In genomic region chr12:93913845-93914244, GRCh38 we compare ENCODE assay signal across 12 cellular contexts.
A peak's percentile ranks its signal among the peaks of the same experiment; 100 is the strongest.
DNase-seq lines count a peak whose midpoint lies in the region; ATAC-seq and TF ChIP-seq lines count a peak whose summit lies in the region.
"Had no signal": no experiment of that assay in that cellular context is flagged by ENCODE, and none has a peak within 500 bp of the region (broad histone marks: within the 10 kb centered on the region; RNA-seq: fewer than 3 reads in every experiment).

No MANE protein-coding gene starts in this region.

- H2AFZ ChIP-seq in GM23248 (no peak overlapping the region), fibroblast of lung (ENCODE audit: low read length) (no peak overlapping the region)
- H2AFZ ChIP-seq: parathyroid adenoma had no signal

- H3K27ac ChIP-seq in GM23248: peak overlapping the region; percentile 62
- H3K27ac ChIP-seq in fibroblast of lung (ENCODE audit: insufficient read depth, low read length): no peak overlapping the region
- H3K27ac ChIP-seq in heart left ventricle: no peak overlapping the region
- H3K27ac ChIP-seq: esophagus muscularis mucosa, parathyroid adenoma had no signal

- peaks cover 72% of the 10 kb centered on the region for H3K4me1 ChIP-seq in GM23248 (ENCODE audit: insufficient read depth)
- H3K4me1 ChIP-seq in fibroblast of lung (ENCODE audit: control insufficient read depth, extremely low read depth, insufficient read depth, low read length): peaks cover 13% of the 10 kb centered on the region
- H3K4me1 ChIP-seq in heart left ventricle: peaks cover 0 to 17% (median 0%) of the 10 kb centered on the region in 12 donors
- H3K4me1 ChIP-seq: parathyroid adenoma had no signal

- H3K9ac ChIP-seq in GM23248: no peak overlapping the region
- no peak overlapping the region for H3K9ac ChIP-seq in fibroblast of lung (ENCODE audit: insufficient read depth, low read length)
- H3K9ac ChIP-seq: parathyroid adenoma had no signal

- H3K4me2 ChIP-seq in GM23248 (ENCODE audit: unreplicated experiment) (peak overlapping the region; percentile 17), fibroblast of lung (ENCODE audit: extremely low read depth, insufficient read depth, low read length) (no peak overlapping the region)

- DNase-seq in GM23248 (peak; percentile 79), fibroblast of lung (ENCODE audit: low read depth in 2 of 2) (peak; percentile 43 to 91), stromal cell of bone marrow (ENCODE audit: low read depth) (peak; percentile 70), head of caudate nucleus (no peak), heart left ventricle (no peak)
- DNase-seq: activated CD4-positive, CD25-positive, alpha-beta regulatory T cell treated with anti-CD3 and anti-CD28 coated beads, Interleukin-2, amount 50 U/mL, for 72 hours; SIG-M5; stimulated activated CD4-positive, alpha-beta T cell treated with anti-CD3 and anti-CD28 coated beads, Interleukin-4, amount 100 ng/mL, for 4 hours had no signal

- no peak for TF ChIP-seq POLR2A in heart left ventricle (IDR thresholded peaks at IDR 0.05)

- H3K9me3 ChIP-seq in GM23248 (ENCODE audit: low read depth) (no peaks in the 10 kb centered on the region), fibroblast of lung (ENCODE audit: control insufficient read depth, insufficient read depth, low read depth, low read length) (no peaks in the 10 kb centered on the region), heart left ventricle (no peaks in the 10 kb centered on the region)
- H3K9me3 ChIP-seq: esophagus muscularis mucosa had no signal

- ATAC-seq in SK-N-SH treated with all-trans-retinoic acid at 6 μM for 48 hours (peak; percentile 72), GM21528 (IDR thresholded peaks at IDR 0.05; ENCODE audit: low FRiP score, unreplicated experiment) (no peak), heart left ventricle (no peak)

- H3K4me3 ChIP-seq in GM23248: no peak overlapping the region
- no peak overlapping the region for H3K4me3 ChIP-seq in fibroblast of lung (replicated peaks in 1 of 4; ENCODE audit: control extremely low read depth in 1 of 4, insufficient read depth in 1 of 4, low read depth in 3 of 4, low read length in 4 of 4)
- H3K4me3 ChIP-seq in heart left ventricle: no peak overlapping the region
- H3K4me3 ChIP-seq: esophagus muscularis mucosa had no signal

- H3K79me2 ChIP-seq in GM23248 (ENCODE audit: insufficient read depth) (no peaks in the 10 kb centered on the region), fibroblast of lung (ENCODE audit: control insufficient read depth, insufficient read depth, low read length) (no peaks in the 10 kb centered on the region)
- H3K79me2 ChIP-seq: parathyroid adenoma had no signal

- in situ Hi-C loops in GM23248 (cut with MboI): no loop called here

- no peaks in the 10 kb centered on the region for H4K20me1 ChIP-seq in GM23248 (ENCODE audit: insufficient read depth)
- H4K20me1 ChIP-seq in fibroblast of lung (ENCODE audit: control insufficient read depth, extremely low read depth, insufficient read depth, low read length): no peaks in the 10 kb centered on the region

- peaks cover 53% of the 10 kb centered on the region for H3F3A ChIP-seq in GM23248 (ENCODE audit: insufficient read depth)

- H3K36me3 ChIP-seq in GM23248 (ENCODE audit: low read depth) (no peaks in the 10 kb centered on the region), fibroblast of lung (ENCODE audit: control insufficient read depth, insufficient read depth, low read length) (no peaks in the 10 kb centered on the region), heart left ventricle (no peaks in the 10 kb centered on the region)
- H3K36me3 ChIP-seq: esophagus muscularis mucosa had no signal

- H3K27me3 ChIP-seq in GM23248 (replicated peaks; ENCODE audit: insufficient read depth) (no peaks in the 10 kb centered on the region), fibroblast of lung (ENCODE audit: control insufficient read depth, insufficient read depth, low read length) (no peaks in the 10 kb centered on the region), heart left ventricle (no peaks in the 10 kb centered on the region)
- H3K27me3 ChIP-seq: esophagus muscularis mucosa had no signal

- TF ChIP-seq CTCF in fibroblast of lung (conservative IDR thresholded peaks at IDR 0.05 in 1 of 2, IDR thresholded peaks at IDR 0.05 in 1 of 2; ENCODE audit: low read depth in 1 of 2, low read length in 2 of 2): no peak
- no peak for TF ChIP-seq CTCF in heart left ventricle (IDR thresholded peaks at IDR 0.05)

- intact Hi-C loops in head of caudate nucleus (cut with DNase I): no loop called here
- intact Hi-C loops in heart left ventricle (cut with DNase I): loop anchor here in 3 of 10 donors (10.0 kb wide), 2 partner anchors 51 to 61 kb away; no protein-coding TSS in a partner anchor

- H3K9me2 ChIP-seq in GM23248 (ENCODE audit: insufficient read depth): no peaks in the 10 kb centered on the region

TF ChIP-seq in SK-N-SH treated with all-trans-retinoic acid at 6 μM for 48 hours, 23 proteins besides CTCF, POLR2A, EP300 and RAD21:
- TF ChIP-seq ZC3H10 (CRISPR knock-in tag; IDR thresholded peaks at IDR 0.05): no peak
- TF ChIP-seq CSRNP3 (CRISPR knock-in tag; IDR thresholded peaks at IDR 0.05): no peak
- TF ChIP-seq OSR1 (CRISPR knock-in tag; IDR thresholded peaks at IDR 0.05): no peak
- TF ChIP-seq ESRRG (CRISPR knock-in tag; IDR thresholded peaks at IDR 0.05): no peak
- TF ChIP-seq POU6F1 (CRISPR knock-in tag; IDR thresholded peaks at IDR 0.05; ENCODE audit: borderline replicate concordance, low read depth): no peak
- TF ChIP-seq PATZ1 (CRISPR knock-in tag; IDR thresholded peaks at IDR 0.05; ENCODE audit: borderline replicate concordance): no peak

Comparison
In these comparisons a context has a peak if more than half of its experiments do, and no peak if none do; other contexts are left out.
1. DNase-seq: peak in GM23248 (single experiment), fibroblast of lung (2 of 2) and stromal cell of bone marrow (single experiment); none in head of caudate nucleus (0 of 42) and heart left ventricle (0 of 5).